ENCODE assay signal across 10 cellular contexts in genomic region chr16:28977703-28978641, GRCh38. TPM values are rescaled to one million over a fixed set of nuclear protein-coding genes. Genes with fewer than 3 reads are reported as not detected.
DNase-seq lines count a peak whose midpoint lies in the region; ATAC-seq, FAIRE-seq and TF ChIP-seq lines count a peak whose summit lies in the region.
"Had no signal": no experiment of that assay in that cellular context is flagged by ENCODE, and none has a peak within 500 bp of the region (broad histone marks: within the 10 kb centered on the region; RNA-seq: fewer than 3 reads in every experiment).

No MANE protein-coding gene starts in this region.

- no peak overlapping the region for H3K9ac ChIP-seq in GM12878 (ENCODE audit: control insufficient read depth, insufficient read depth, low read length)
- no peak overlapping the region for H3K9ac ChIP-seq in neural cell (ENCODE audit: low read length)

- in situ Hi-C loops in GM12878 (cut with MboI), result no loop called here

- POLR2A ChIA-PET in GM12878 (lab: Charles Lee), result no interaction called here

- intact Hi-C loops in GM12878 (cut with micrococcal nuclease; ENCODE audit: unreplicated experiment), result no loop called here

- H3K27me3 ChIP-seq in GM12878 (replicated peaks in 1 of 2; ENCODE audit: control insufficient read depth in 2 of 2, insufficient read depth in 2 of 2, low read length in 1 of 2) (no peaks in the 10 kb centered on the region), neural cell (ENCODE audit: insufficient read depth, low read depth, low read length) (no peaks in the 10 kb centered on the region)
- H3K27me3 ChIP-seq: SJCRH30 had no signal

- H3K79me2 ChIP-seq in GM12878 (ENCODE audit: control insufficient read depth, insufficient read depth, low read length) (peaks cover 8% of the 10 kb centered on the region), neural cell (replicated peaks; ENCODE audit: insufficient read depth, low read length) (peaks cover 10% of the 10 kb centered on the region)

- H3K4me3 ChIP-seq in GM12878 (no peak overlapping the region), neural cell (ENCODE audit: low read length) (no peak overlapping the region)
- H3K4me3 ChIP-seq: SJCRH30 had no signal

- no peaks in the 10 kb centered on the region for H4K20me1 ChIP-seq in GM12878 (ENCODE audit: control insufficient read depth, insufficient read depth)
- no peaks in the 10 kb centered on the region for H4K20me1 ChIP-seq in neural cell (ENCODE audit: insufficient read depth)

- DNase-seq in DMS 273 (lab: John Stamatoyannopoulos, UW; ENCODE audit: unreplicated experiment) (peak; percentile 27), DMS 273 treated with DMSO at 0.1 percent for 48 hours (lab: John Stamatoyannopoulos, UW) (no peak), GM12878 (ENCODE audit: low read depth, low spot score) (no peak), dermis blood vessel endothelial cell (no peak), DMS114 treated with DMSO at 0.1 percent for 48 hours (lab: John Stamatoyannopoulos, UW; ENCODE audit: unreplicated experiment) (no peak)
- DNase-seq: SJCRH30 had no signal

- ATAC-seq in GM12878 (no peak), GM18870 (IDR thresholded peaks at IDR 0.05; ENCODE audit: unreplicated experiment) (no peak)

- no peak overlapping the region for H2AFZ ChIP-seq in GM12878 (ENCODE audit: control insufficient read depth, low read depth, low read length)
- H2AFZ ChIP-seq in neural cell (ENCODE audit: low read depth, low read length), result no peak overlapping the region

- no peak for FAIRE-seq in GM12878 (lab: Jason Lieb, UNC)

- H3K27ac ChIP-seq in GM12878 (ENCODE audit: control insufficient read depth, insufficient read depth), result no peak overlapping the region
- H3K27ac ChIP-seq in neural cell (ENCODE audit: low read length), result no peak overlapping the region
- H3K27ac ChIP-seq: SJCRH30 had no signal

- TF ChIP-seq POLR2A in GM12878 (IDR thresholded peaks at IDR 0.05; ENCODE audit: low read depth, low read length), result no peak

- no peaks in the 10 kb centered on the region for H3K9me2 ChIP-seq in neural cell (ENCODE audit: insufficient read depth, low read length)

- no peak for TF ChIP-seq EP300 in Ishikawa (IDR thresholded peaks at IDR 0.05; ENCODE audit: borderline replicate concordance)
- no peak for TF ChIP-seq EP300 in GM12878 (IDR thresholded peaks at IDR 0.05; ENCODE audit: borderline replicate concordance in 1 of 2, control insufficient read depth in 1 of 2, low read depth in 2 of 2, low read length in 2 of 2)
- no peak for TF ChIP-seq EP300 in neural cell (conservative IDR thresholded peaks at IDR 0.05; ENCODE audit: poor library complexity, severe bottlenecking)

- TF ChIP-seq RAD21 in Ishikawa (IDR thresholded peaks at IDR 0.05; ENCODE audit: low read depth) (peak; percentile 42; the same call in 1 of the 2 replicates), GM12878 (IDR thresholded peaks at IDR 0.05; ENCODE audit: insufficient read depth, low read depth, low read length) (0 out of 2 replicates have a peak, but pooled peaks have one; percentile 27), neural cell (conservative IDR thresholded peaks at IDR 0.05) (no peak)

- H3K9me3 ChIP-seq in GM12878 (replicated peaks; ENCODE audit: control insufficient read depth, insufficient read depth, low read length), result no peaks in the 10 kb centered on the region; the same call in 2 of the 3 replicates
- no peaks in the 10 kb centered on the region for H3K9me3 ChIP-seq in neural cell (ENCODE audit: low read length)
- H3K9me3 ChIP-seq: SJCRH30 had no signal

- H3K4me2 ChIP-seq in GM12878 (ENCODE audit: control insufficient read depth, insufficient read depth) (no peak overlapping the region), neural cell (ENCODE audit: low read length) (no peak overlapping the region)

- BruUV-seq in GM12878 (replicated peaks; lab: Mats Ljungman, UMichigan), result no TSS peak

- SMC1A ChIA-PET in GM12878 (lab: Charles Lee; ENCODE audit: uncharacterized antibody, unreplicated experiment), result interaction anchor here (0.7 to 1.1 kb wide), 2 partner anchors 10 to 103 kb away, joined by 3 read pairs; no protein-coding TSS in a partner anchor

- CTCF ChIA-PET in GM12878 (lab: Yijun Ruan, JAX), result interaction anchor here (0.6 to 5.6 kb wide), 10 partner anchors 9 to 158 kb away, joined by 3 to 26 read pairs (median 4); partner anchors contain the start of gene CD19

- RAD21 ChIA-PET in GM12878 (lab: Charles Lee; ENCODE audit: unreplicated experiment), result interaction anchor here (0.8 to 1.8 kb wide), 4 partner anchors 23 to 42 kb away, joined by 3 to 5 read pairs (median 3); partner anchors contain the start of gene NFATC2IP

- TF ChIP-seq CTCF in GM12878 (IDR thresholded peaks at IDR 0.05 in 2 of 3, conservative IDR thresholded peaks at IDR 0.05 in 1 of 3; ENCODE audit: control insufficient read depth in 2 of 3, extremely low read depth in 1 of 3, insufficient read depth in 1 of 3, low read depth in 3 of 3, low read length in 3 of 3), result peak; percentile 51 to 62 (median 55)
- peak; percentile 55 for TF ChIP-seq CTCF in neural cell (IDR thresholded peaks at IDR 0.05; ENCODE audit: poor library complexity, severe bottlenecking)

- WGBS in GM12878 (ENCODE audit: insufficient coverage, insufficient replicate concordance, low lambda C conversion rate, missing lambda C conversion rate), result 54% methylated on average over 11 of the region's 11 CpGs

- H3F3A ChIP-seq in neural cell (ENCODE audit: insufficient read depth, low read length, poor library complexity, severe bottlenecking), result no peaks in the 10 kb centered on the region

- H3K4me1 ChIP-seq in GM12878 (ENCODE audit: control insufficient read depth, insufficient read depth, low read length), result peaks cover 4% of the 10 kb centered on the region
- H3K4me1 ChIP-seq: SJCRH30 had no signal

- H3K36me3 ChIP-seq in GM12878 (ENCODE audit: control insufficient read depth in 2 of 2, insufficient read depth in 2 of 2, low read length in 1 of 2), result peaks cover 0 to 7% of the 10 kb centered on the region in 2 experiments; a peak in 3 of 4 replicates
- no peaks in the 10 kb centered on the region for H3K36me3 ChIP-seq in neural cell (ENCODE audit: insufficient read depth, low read length)
- H3K36me3 ChIP-seq: SJCRH30 had no signal

RNA-seq across cellular contexts. Expression of gene SPNS1, which starts 3.4 kb away (rescaled TPM):
- total RNA-seq in GM12878 (2013; cell fraction: nucleolus; rRNA removed), result 14.1 and 15.0 TPM in 2 replicates
- 13.2 and 16.7 TPM in 2 replicates for total RNA-seq in GM12878 (2014; rRNA removed)
- 3.7 and 4.1 TPM in 2 replicates for total RNA-seq in GM12878 (2014; rRNA removed; fragmentation: Illumina TruSeq; extraction: Trizol)
- 26.5 and 27.8 TPM in 2 replicates for total RNA-seq in GM12878 (2021)
- 4.4 TPM for polyA plus RNA-seq in GM12878 (2011; ENCODE audit: low read depth)
- 2.7 and 4.8 TPM in 2 replicates for polyA plus RNA-seq in GM12878 (2011; rRNA removed)
- polyA plus RNA-seq in GM12878 (2011; cell fraction: cytosol; rRNA removed), result 9.2 and 13.6 TPM in 2 replicates
- 38.6 and 55.4 TPM in 2 replicates for polyA plus RNA-seq in GM12878 (2011; cell fraction: nucleus; rRNA removed)
- 13.4 and 14.3 TPM in 2 replicates for polyA plus RNA-seq in GM12878 (2012)
- polyA plus RNA-seq in GM12878 (2014; fragmentation: Illumina TruSeq; extraction: Trizol), result 2.5 and 7.2 TPM in 2 replicates
- polyA plus RNA-seq in GM12878 (2014; fragmentation: Nextera tagmentation; extraction: Ambion mirVana), result 1 to 10 TPM in 1 of 2 experiments, under 1 TPM in 1; 0.16 to 2.3 TPM
- 21.4 and 22.5 TPM in 2 replicates for polyA plus RNA-seq in GM12878 (2014; rRNA removed)
- 10 to 100 TPM; 27.4 to 37.6 TPM for polyA plus RNA-seq in GM12878 (2016; fragmentation: Nextera tagmentation; extraction: Ambion mirVana)
- 4.4 and 7.5 TPM in 2 replicates for polyA minus RNA-seq in GM12878 (2011; rRNA and poly(A)+ RNA removed)
- 4.8 and 5.6 TPM in 2 replicates for polyA minus RNA-seq in GM12878 (2011; cell fraction: cytosol; rRNA and poly(A)+ RNA removed)
- 4.0 and 8.2 TPM in 2 replicates for polyA minus RNA-seq in GM12878 (2011; cell fraction: nucleus; rRNA and poly(A)+ RNA removed)
- polyA plus RNA-seq in neural cell, result 41.6 and 47.3 TPM in 2 replicates
- polyA minus RNA-seq in neural cell, result 34.8 and 45.0 TPM in 2 replicates
- 33.4 and 49.7 TPM in 2 replicates for total RNA-seq in dermis blood vessel endothelial cell

RNA-seq across cellular contexts. Expression of gene LAT, which starts 6.9 kb away (rescaled TPM):
- 3.0 and 4.0 TPM in 2 replicates for total RNA-seq in GM12878 (2013; cell fraction: nucleolus; rRNA removed)
- total RNA-seq in GM12878 (2014; rRNA removed) (1.7 and 2.0 TPM in 2 replicates), GM12878 (2014; rRNA removed; fragmentation: Illumina TruSeq; extraction: Trizol) (2.0 and 2.2 TPM in 2 replicates), GM12878 (2021) (4.0 and 6.9 TPM in 2 replicates), dermis blood vessel endothelial cell (0.68 and 1.2 TPM in 2 replicates)
- polyA plus RNA-seq in GM12878 (2011; ENCODE audit: low read depth), result 0.64 TPM
- polyA plus RNA-seq in GM12878 (2011; rRNA removed) (3.3 and 5.3 TPM in 2 replicates), GM12878 (2014; fragmentation: Illumina TruSeq; extraction: Trizol) (1.6 and 2.0 TPM in 2 replicates), GM12878 (2014; fragmentation: Nextera tagmentation; extraction: Ambion mirVana) (1 to 10 TPM in 1 of 2 experiments, under 1 TPM in 1; 0.39 to 1.2 TPM), GM12878 (2014; rRNA removed) (4.5 and 8.0 TPM in 2 replicates), GM12878 (2016; fragmentation: Nextera tagmentation; extraction: Ambion mirVana) (1 to 10 TPM; 1.7 to 4.0 TPM), neural cell (6.4 and 9.1 TPM in 2 replicates)
- polyA plus RNA-seq in GM12878 (2011; cell fraction: cytosol; rRNA removed), result 11.4 and 12.2 TPM in 2 replicates
- polyA plus RNA-seq in GM12878 (2011; cell fraction: nucleus; rRNA removed), result 51.2 and 52.4 TPM in 2 replicates
- 2.5 and 3.3 TPM in 2 replicates for polyA plus RNA-seq in GM12878 (2012)
- polyA minus RNA-seq in GM12878 (2011; rRNA and poly(A)+ RNA removed), result 8.0 and 8.8 TPM in 2 replicates
- 4.1 and 4.5 TPM in 2 replicates for polyA minus RNA-seq in GM12878 (2011; cell fraction: cytosol; rRNA and poly(A)+ RNA removed)
- polyA minus RNA-seq in GM12878 (2011; cell fraction: nucleus; rRNA and poly(A)+ RNA removed), result 9.7 and 14.4 TPM in 2 replicates
- polyA minus RNA-seq in neural cell, result 1.5 TPM in 1 of 2 replicates, not detected in the other

RNA-seq across cellular contexts. Expression of gene NFATC2IP, which starts 27.2 kb away (rescaled TPM):
- total RNA-seq in GM12878 (2013; cell fraction: nucleolus; rRNA removed), result 142 and 145 TPM in 2 replicates
- total RNA-seq in GM12878 (2014; rRNA removed) (52.1 and 54.4 TPM in 2 replicates), GM12878 (2014; rRNA removed; fragmentation: Illumina TruSeq; extraction: Trizol) (33.8 and 37.8 TPM in 2 replicates), GM12878 (2021) (44.3 and 51.8 TPM in 2 replicates), dermis blood vessel endothelial cell (26.8 and 30.0 TPM in 2 replicates)
- polyA plus RNA-seq in GM12878 (2011; ENCODE audit: low read depth), result 29.6 TPM
- polyA plus RNA-seq in GM12878 (2011; rRNA removed) (80.2 and 93.9 TPM in 2 replicates), GM12878 (2014; fragmentation: Illumina TruSeq; extraction: Trizol) (57.1 and 60.7 TPM in 2 replicates), GM12878 (2014; fragmentation: Nextera tagmentation; extraction: Ambion mirVana) (10 to 100 TPM; 12.2 to 16.2 TPM), GM12878 (2014; rRNA removed) (75.1 and 75.2 TPM in 2 replicates), GM12878 (2016; fragmentation: Nextera tagmentation; extraction: Ambion mirVana) (10 to 100 TPM; 41.2 to 42.0 TPM), neural cell (39.1 and 42.6 TPM in 2 replicates)
- polyA plus RNA-seq in GM12878 (2011; cell fraction: cytosol; rRNA removed), result 85.1 and 104 TPM in 2 replicates
- polyA plus RNA-seq in GM12878 (2011; cell fraction: nucleus; rRNA removed), result 186 and 193 TPM in 2 replicates
- polyA plus RNA-seq in GM12878 (2012), result 33.0 and 38.1 TPM in 2 replicates
- 54.8 and 72.3 TPM in 2 replicates for polyA minus RNA-seq in GM12878 (2011; rRNA and poly(A)+ RNA removed)
- 14.2 and 17.6 TPM in 2 replicates for polyA minus RNA-seq in GM12878 (2011; cell fraction: cytosol; rRNA and poly(A)+ RNA removed)
- 42.8 and 83.8 TPM in 2 replicates for polyA minus RNA-seq in GM12878 (2011; cell fraction: nucleus; rRNA and poly(A)+ RNA removed)
- polyA minus RNA-seq in neural cell, result 22.0 and 28.2 TPM in 2 replicates

RNA-seq across cellular contexts. Expression of gene CD19, which starts 46.2 kb away (rescaled TPM):
- total RNA-seq in GM12878 (2013; cell fraction: nucleolus; rRNA removed), result 137 and 156 TPM in 2 replicates
- 93.0 and 99.7 TPM in 2 replicates for total RNA-seq in GM12878 (2014; rRNA removed)
- 41.5 and 45.1 TPM in 2 replicates for total RNA-seq in GM12878 (2014; rRNA removed; fragmentation: Illumina TruSeq; extraction: Trizol)
- total RNA-seq in GM12878 (2021), result 86.1 and 91.6 TPM in 2 replicates
- 24.1 TPM for polyA plus RNA-seq in GM12878 (2011; ENCODE audit: low read depth)
- polyA plus RNA-seq in GM12878 (2011; rRNA removed), result 32.1 and 53.9 TPM in 2 replicates
- polyA plus RNA-seq in GM12878 (2011; cell fraction: cytosol; rRNA removed), result 62.7 and 74.0 TPM in 2 replicates
- polyA plus RNA-seq in GM12878 (2011; cell fraction: nucleus; rRNA removed), result 333 and 375 TPM in 2 replicates
- 71.8 and 78.8 TPM in 2 replicates for polyA plus RNA-seq in GM12878 (2012)
- polyA plus RNA-seq in GM12878 (2014; fragmentation: Illumina TruSeq; extraction: Trizol), result 38.0 and 62.8 TPM in 2 replicates
- 1 to 10 TPM; 1.2 to 7.0 TPM for polyA plus RNA-seq in GM12878 (2014; fragmentation: Nextera tagmentation; extraction: Ambion mirVana)
- 125 and 129 TPM in 2 replicates for polyA plus RNA-seq in GM12878 (2014; rRNA removed)
- polyA plus RNA-seq in GM12878 (2016; fragmentation: Nextera tagmentation; extraction: Ambion mirVana), result 100 to 1,000 TPM in 1 of 2 experiments, 10 to 100 TPM in 1; 98.1 to 114 TPM
- polyA minus RNA-seq in GM12878 (2011; rRNA and poly(A)+ RNA removed), result 22.8 and 49.7 TPM in 2 replicates
- 17.9 and 18.0 TPM in 2 replicates for polyA minus RNA-seq in GM12878 (2011; cell fraction: cytosol; rRNA and poly(A)+ RNA removed)
- polyA minus RNA-seq in GM12878 (2011; cell fraction: nucleus; rRNA and poly(A)+ RNA removed), result 38.1 and 48.0 TPM in 2 replicates
- not detected in 2 replicates for polyA plus RNA-seq in neural cell
- not detected in 2 replicates for polyA minus RNA-seq in neural cell
- total RNA-seq in dermis blood vessel endothelial cell, result not detected in 2 replicates
- total RNA-seq: A172 had no signal

RNA-seq across cellular contexts. Expression of gene RABEP2, which starts 52.9 kb away (rescaled TPM):
- total RNA-seq in GM12878 (2013; cell fraction: nucleolus; rRNA removed), result 57.4 and 73.1 TPM in 2 replicates
- total RNA-seq in GM12878 (2014; rRNA removed), result 31.1 and 32.8 TPM in 2 replicates
- 8.6 and 9.4 TPM in 2 replicates for total RNA-seq in GM12878 (2014; rRNA removed; fragmentation: Illumina TruSeq; extraction: Trizol)
- total RNA-seq in GM12878 (2021), result 25.1 and 29.3 TPM in 2 replicates
- polyA plus RNA-seq in GM12878 (2011; ENCODE audit: low read depth), result 5.5 TPM
- polyA plus RNA-seq in GM12878 (2011; rRNA removed), result 5.0 and 10.5 TPM in 2 replicates
- 13.6 and 23.3 TPM in 2 replicates for polyA plus RNA-seq in GM12878 (2011; cell fraction: cytosol; rRNA removed)
- 30.9 and 53.5 TPM in 2 replicates for polyA plus RNA-seq in GM12878 (2011; cell fraction: nucleus; rRNA removed)
- polyA plus RNA-seq in GM12878 (2012), result 24.6 and 33.2 TPM in 2 replicates
- 0.22 and 3.1 TPM in 2 replicates for polyA plus RNA-seq in GM12878 (2014; fragmentation: Illumina TruSeq; extraction: Trizol)
- under 1 TPM; 0.47 to 0.69 TPM for polyA plus RNA-seq in GM12878 (2014; fragmentation: Nextera tagmentation; extraction: Ambion mirVana)
- polyA plus RNA-seq in GM12878 (2014; rRNA removed), result 32.0 and 32.1 TPM in 2 replicates
- 10 to 100 TPM; 26.8 to 33.2 TPM for polyA plus RNA-seq in GM12878 (2016; fragmentation: Nextera tagmentation; extraction: Ambion mirVana)
- polyA minus RNA-seq in GM12878 (2011; rRNA and poly(A)+ RNA removed), result 5.3 and 12.3 TPM in 2 replicates
- 4.8 and 6.7 TPM in 2 replicates for polyA minus RNA-seq in GM12878 (2011; cell fraction: cytosol; rRNA and poly(A)+ RNA removed)
- polyA minus RNA-seq in GM12878 (2011; cell fraction: nucleus; rRNA and poly(A)+ RNA removed), result 5.8 and 19.0 TPM in 2 replicates
- polyA plus RNA-seq in neural cell, result 27.5 and 28.7 TPM in 2 replicates
- 13.4 and 17.0 TPM in 2 replicates for polyA minus RNA-seq in neural cell
- 61.1 and 74.8 TPM in 2 replicates for total RNA-seq in dermis blood vessel endothelial cell
